8 cellular contexts compared by ENCODE assay signal in genomic region chr2:96874099-96874831, GRCh38. TPM values are rescaled to one million over a fixed set of nuclear protein-coding genes. Genes with fewer than 3 reads are reported as not detected.
DNase-seq lines count a peak whose midpoint lies in the region; ATAC-seq lines count a peak whose summit lies in the region.
"Had no signal": no experiment of that assay in that cellular context is flagged by ENCODE, and none has a peak within 500 bp of the region (broad histone marks: within the 10 kb centered on the region; RNA-seq: fewer than 3 reads in every experiment).

No MANE protein-coding gene starts in this region.

- peaks cover 45 to 57% of the 10 kb centered on the region in 2 experiments for H3K4me1 ChIP-seq in trophoblast cell (ENCODE audit: control insufficient read depth in 1 of 2, insufficient read depth in 2 of 2, low read length in 2 of 2)

- H4K8ac ChIP-seq in trophoblast cell (ENCODE audit: low read depth, low read length) = peak overlapping the region; percentile 69

- peak overlapping the region; percentile 78 for H3K14ac ChIP-seq in trophoblast cell (ENCODE audit: low read length)

- no peaks in the 10 kb centered on the region for H3K27me3 ChIP-seq in trophoblast cell (ENCODE audit: insufficient read depth, low read length)

- H3K23ac ChIP-seq in trophoblast cell (ENCODE audit: low read length) = no peak overlapping the region

- no peaks in the 10 kb centered on the region for H3K9me3 Mint-ChIP-seq in activated T-helper 17 cell treated with anti-CD3 and anti-CD28 coated beads, Interleukin-2, amount 50 U/mL, for 72 hours

- H3K4me3 Mint-ChIP-seq in activated T-helper 17 cell treated with anti-CD3 and anti-CD28 coated beads, Interleukin-2, amount 50 U/mL, for 72 hours = peak overlapping the region; percentile 37

- no peaks in the 10 kb centered on the region for H3K36me3 ChIP-seq in trophoblast cell (ENCODE audit: control insufficient read depth in 1 of 2, insufficient read depth in 2 of 2, low read length in 2 of 2)
- H3K36me3 ChIP-seq: left lung had no signal

- H4K12ac ChIP-seq in trophoblast cell (ENCODE audit: low read depth, low read length) = no peak overlapping the region

- peaks cover 20% of the 10 kb centered on the region for H3K79me2 ChIP-seq in trophoblast cell (ENCODE audit: control insufficient read depth, insufficient read depth, low read length, poor library complexity)

- H3K79me1 ChIP-seq in trophoblast cell (ENCODE audit: low read length) = peaks cover 68% of the 10 kb centered on the region

- peak overlapping the region; percentile 79 for H2BK5ac ChIP-seq in trophoblast cell (ENCODE audit: low read depth, low read length, poor library complexity)

- ATAC-seq in GM18520 (IDR thresholded peaks at IDR 0.05; ENCODE audit: unreplicated experiment) (peak; percentile 47), GM21786 (IDR thresholded peaks at IDR 0.05; ENCODE audit: unreplicated experiment) (peak; percentile 53)
- peak; percentile 49 for ATAC-seq in activated T-helper 17 cell treated with anti-CD3 and anti-CD28 coated beads, Interleukin-2, amount 50 U/mL, for 72 hours (replicated peaks)
- ATAC-seq: left lung had no signal

- no peak overlapping the region for H3K4me3 ChIP-seq in trophoblast cell (ENCODE audit: low read depth, low read length)
- H3K4me3 ChIP-seq: left lung had no signal

- H2BK120ac ChIP-seq in trophoblast cell (ENCODE audit: insufficient read depth, low read length, poor library complexity) = peak overlapping the region; percentile 77

- peak overlapping the region; percentile 37 for H3K4me2 ChIP-seq in trophoblast cell (ENCODE audit: low read length)

- H4K91ac ChIP-seq in trophoblast cell (ENCODE audit: low read depth, low read length) = peak overlapping the region; percentile 90

- peak overlapping the region; percentile 75 for H2BK12ac ChIP-seq in trophoblast cell (ENCODE audit: low read length)

- peak overlapping the region; percentile 90 for H3K27ac ChIP-seq in trophoblast cell (ENCODE audit: low read depth, low read length)

- H3K4ac ChIP-seq in trophoblast cell (ENCODE audit: low read depth, low read length) = peak overlapping the region; percentile 3

- peak overlapping the region; percentile 42 for H3K27ac Mint-ChIP-seq in activated T-helper 17 cell treated with anti-CD3 and anti-CD28 coated beads, Interleukin-2, amount 50 U/mL, for 72 hours

- H2AFZ ChIP-seq in trophoblast cell (ENCODE audit: insufficient read depth, low read length, poor library complexity) = peak overlapping the region; percentile 13

- H3K4me1 Mint-ChIP-seq in activated T-helper 17 cell treated with anti-CD3 and anti-CD28 coated beads, Interleukin-2, amount 50 U/mL, for 72 hours = peaks cover 15% of the 10 kb centered on the region

- no peaks in the 10 kb centered on the region for H3K36me3 Mint-ChIP-seq in activated T-helper 17 cell treated with anti-CD3 and anti-CD28 coated beads, Interleukin-2, amount 50 U/mL, for 72 hours (ENCODE audit: low read depth)

- no CpG with 5 or more reads among the region's 19 CpGs for WGBS in trophoblast cell (ENCODE audit: extremely low coverage, insufficient coverage, insufficient read length)

- H3K9me3 ChIP-seq in trophoblast cell (ENCODE audit: insufficient read depth, low read depth, low read length) = peaks cover 4% of the 10 kb centered on the region
- H3K9me3 ChIP-seq: left lung had no signal

- peak overlapping the region; percentile 96 for H2AK5ac ChIP-seq in trophoblast cell (ENCODE audit: low read length)

- no peak overlapping the region for H3K9ac ChIP-seq in trophoblast cell (ENCODE audit: low read length)

- peak in 1 of 2 donors; percentile 44 for DNase-seq in trophoblast cell
- no peak for DNase-seq in HPDE6-E6E7 (ENCODE audit: extremely low spot score)
- DNase-seq in DMS 273 treated with DMSO at 0.1 percent for 48 hours (lab: John Stamatoyannopoulos, UW) = no peak
- DNase-seq in occipital lobe (lab: John Stamatoyannopoulos, UW) = no peak

- H3K18ac ChIP-seq in trophoblast cell (ENCODE audit: low read length) = peak overlapping the region; percentile 70

- H3K27me3 Mint-ChIP-seq in activated T-helper 17 cell treated with anti-CD3 and anti-CD28 coated beads, Interleukin-2, amount 50 U/mL, for 72 hours = peaks cover 2% of the 10 kb centered on the region

RNA-seq across cellular contexts. Expression of gene SEMA4C, which starts 4.4 kb away (rescaled TPM):
- total RNA-seq in activated T-helper 17 cell treated with anti-CD3 and anti-CD28 coated beads, Interleukin-2, amount 50 U/mL, for 72 hours = 1 to 10 TPM; 8.3 to 9.6 TPM
- polyA plus RNA-seq in trophoblast cell (2013) = 157 and 161 TPM in 2 replicates
- 54.9 TPM for total RNA-seq in occipital lobe

RNA-seq across cellular contexts. Expression of gene ANKRD39, which starts 16.4 kb away (rescaled TPM):
- total RNA-seq in activated T-helper 17 cell treated with anti-CD3 and anti-CD28 coated beads, Interleukin-2, amount 50 U/mL, for 72 hours = 10 to 100 TPM; 25.2 to 52.3 TPM
- polyA plus RNA-seq in trophoblast cell (2013) = 32.8 and 33.4 TPM in 2 replicates
- 8.0 TPM for total RNA-seq in occipital lobe

RNA-seq across cellular contexts. Expression of gene ANKRD23, which starts 30.4 kb away (rescaled TPM):
- 10 to 100 TPM in 1 of 2 donors, 1 to 10 TPM in 1; 6.8 to 11.7 TPM for total RNA-seq in activated T-helper 17 cell treated with anti-CD3 and anti-CD28 coated beads, Interleukin-2, amount 50 U/mL, for 72 hours
- 4.5 and 4.7 TPM in 2 replicates for polyA plus RNA-seq in trophoblast cell (2013)
- total RNA-seq in occipital lobe = 5.9 TPM

RNA-seq across cellular contexts. Expression of gene CNNM3, which starts 58.2 kb away (rescaled TPM):
- 10 to 100 TPM; 17.9 to 22.0 TPM for total RNA-seq in activated T-helper 17 cell treated with anti-CD3 and anti-CD28 coated beads, Interleukin-2, amount 50 U/mL, for 72 hours
- polyA plus RNA-seq in trophoblast cell (2013) = 13.3 and 13.9 TPM in 2 replicates
- total RNA-seq in occipital lobe = 8.3 TPM
